In genomic region chr7:101557978-101558741, GRCh38 we compare ENCODE assay signal across 15 cellular contexts.
DNase-seq lines count a peak whose midpoint lies in the region; ATAC-seq and TF ChIP-seq lines count a peak whose summit lies in the region.
"Had no signal": no experiment of that assay in that cellular context is flagged by ENCODE, and none has a peak within 500 bp of the region (broad histone marks: within the 10 kb centered on the region; RNA-seq: fewer than 3 reads in every experiment).

No MANE protein-coding gene starts in this region.

- no peak for TF ChIP-seq CTCF in psoas muscle (IDR thresholded peaks at IDR 0.05)

- H3K9me3 Mint-ChIP-seq in stimulated activated memory B cell treated with anti-CD40 and anti-IgM and Interleukin-4, amounts not matched to agents 10 μg/mL and 1 μg/mL and 100 μg/mL, for 72 hours: peaks cover 8% of the 10 kb centered on the region

- no peak overlapping the region for H3K27ac Mint-ChIP-seq in stimulated activated memory B cell treated with anti-CD40 and anti-IgM and Interleukin-4, amounts not matched to agents 10 μg/mL and 1 μg/mL and 100 μg/mL, for 72 hours

- H3K4me1 ChIP-seq in psoas muscle: no peaks in the 10 kb centered on the region
- H3K4me1 ChIP-seq: Caco-2 had no signal

- intact Hi-C loops in psoas muscle (cut with DNase I): no loop called here

- WGBS in psoas muscle, 3 donors: 72 to 77% (median 75%) methylated on average over 9 of the region's 9 CpGs

- H3K9me3 ChIP-seq in psoas muscle: no peaks in the 10 kb centered on the region
- H3K9me3 ChIP-seq: Caco-2, SK-N-SH had no signal

- H3K27me3 ChIP-seq in H7 (ENCODE audit: control insufficient read depth, insufficient read depth, low read length) (no peaks in the 10 kb centered on the region), psoas muscle (ENCODE audit: insufficient read depth in 3 of 3, low read length in 2 of 3) (no peaks in the 10 kb centered on the region)

- H3K36me3 Mint-ChIP-seq in stimulated activated memory B cell treated with anti-CD40 and anti-IgM and Interleukin-4, amounts not matched to agents 10 μg/mL and 1 μg/mL and 100 μg/mL, for 72 hours: no peaks in the 10 kb centered on the region

- H3K36me3 ChIP-seq in H7 (replicated peaks; ENCODE audit: control insufficient read depth, insufficient read depth, low read length) (peaks cover 1% of the 10 kb centered on the region), psoas muscle (ENCODE audit: insufficient read depth in 1 of 2, low read depth in 1 of 2) (no peaks in the 10 kb centered on the region)

- H3K27me3 Mint-ChIP-seq in stimulated activated memory B cell treated with anti-CD40 and anti-IgM and Interleukin-4, amounts not matched to agents 10 μg/mL and 1 μg/mL and 100 μg/mL, for 72 hours: peaks cover 50% of the 10 kb centered on the region

- H3K4me3 ChIP-seq in H7 (ENCODE audit: insufficient read depth, low read depth, low read length) (no peak overlapping the region), psoas muscle (no peak overlapping the region)

- H3K27ac ChIP-seq in psoas muscle: no peak overlapping the region

- H3K4me3 Mint-ChIP-seq in stimulated activated memory B cell treated with anti-CD40 and anti-IgM and Interleukin-4, amounts not matched to agents 10 μg/mL and 1 μg/mL and 100 μg/mL, for 72 hours: no peak overlapping the region

- ATAC-seq in psoas muscle (no peak), HG03521 (IDR thresholded peaks at IDR 0.05; ENCODE audit: unreplicated experiment) (no peak)
- no peak for ATAC-seq in stimulated activated memory B cell treated with anti-CD40 and anti-IgM and Interleukin-4, amounts not matched to agents 10 μg/mL and 1 μg/mL and 100 μg/mL, for 72 hours

- H3K4me1 Mint-ChIP-seq in stimulated activated memory B cell treated with anti-CD40 and anti-IgM and Interleukin-4, amounts not matched to agents 10 μg/mL and 1 μg/mL and 100 μg/mL, for 72 hours: no peaks in the 10 kb centered on the region

- DNase-seq in D341Med (ENCODE audit: low spot score): peak; percentile 21
- DNase-seq in H7: peak; percentile 45
- peak; percentile 28 for DNase-seq in ecto neural progenitor cell (ENCODE audit: low spot score)
- peak; percentile 7 to 27 for DNase-seq in psoas muscle
- DNase-seq in NCI-H1092 treated with DMSO at 0.1 percent for 48 hours (lab: John Stamatoyannopoulos, UW): no peak
- no peak for DNase-seq in putamen (ENCODE audit: low spot score)
- DNase-seq: EL, NCI-H1092, NCI-H2227 treated with DMSO at 0.1 percent for 48 hours, NCI-H524 treated with DMSO at 0.1 percent for 48 hours, SHP77, SK-N-SH had no signal

Comparison
In these comparisons a context has a peak if more than half of its experiments do, and no peak if none do; other contexts are left out.
1. DNase-seq: peak in D341Med (single experiment), H7 (single experiment), ecto neural progenitor cell (single experiment) and psoas muscle (2 of 2); none in NCI-H1092 treated with DMSO at 0.1 percent for 48 hours (single experiment) and putamen (single experiment).